Comparison of ENCODE assay signal across 8 cellular contexts in the genomic region with DNA sequence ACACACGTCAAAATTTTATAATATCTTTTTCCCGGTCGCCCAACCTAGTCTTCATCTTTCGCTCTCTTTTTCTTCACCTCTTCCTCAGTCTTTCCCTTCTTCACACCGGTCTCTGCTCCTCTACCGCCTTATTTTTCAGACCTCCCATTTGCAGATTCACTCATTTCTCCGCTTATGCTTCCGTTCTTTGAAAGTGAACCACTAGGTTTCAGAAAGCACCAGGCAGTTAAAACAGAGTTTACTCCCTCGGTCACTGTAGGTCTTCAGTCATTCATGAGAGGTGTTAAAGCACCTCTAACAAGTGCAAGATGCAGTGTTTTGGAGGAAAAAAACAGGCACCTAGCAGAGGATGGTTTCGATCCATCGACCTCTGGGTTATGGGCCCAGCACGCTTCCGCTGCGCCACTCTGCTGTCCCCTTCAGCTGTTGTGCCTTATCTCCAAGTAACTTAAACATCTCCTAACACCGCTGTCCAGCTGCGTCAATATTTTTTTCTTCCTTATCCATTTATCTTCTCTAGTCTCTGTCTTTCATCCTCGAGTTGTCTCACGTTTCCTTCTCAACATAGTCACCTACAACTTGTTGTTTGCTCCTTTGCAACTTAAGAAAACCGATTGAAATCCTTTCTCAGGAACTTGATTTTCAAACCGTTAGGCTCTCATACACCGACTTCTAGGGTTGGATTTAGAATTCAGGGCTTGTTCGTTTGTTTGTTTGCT.
DNase-seq lines count a peak whose midpoint lies in the region; ATAC-seq, FAIRE-seq and TF ChIP-seq lines count a peak whose summit lies in the region.

No MANE protein-coding gene starts in this region.

- H3F3A ChIP-seq in GM23248 (ENCODE audit: insufficient read depth) (peaks cover 27% of the 10 kb centered on the region), smooth muscle cell (ENCODE audit: low read depth) (peaks cover 9% of the 10 kb centered on the region)

- H3K9me2 ChIP-seq in GM23248 (ENCODE audit: insufficient read depth), result no peaks in the 10 kb centered on the region

- in situ Hi-C loops in GM23248 (cut with MboI), result no loop called here

- no peak for FAIRE-seq in frontal cortex (lab: Jason Lieb, UNC)

- peak; percentile 96 for ATAC-seq in SK-N-SH treated with all-trans-retinoic acid at 6 μM for 48 hours

- H3K4me3 ChIP-seq in GM23248, result peak overlapping the region; percentile 41
- H3K4me3 ChIP-seq in HUES48 (ENCODE audit: low read depth, low read length), result peak overlapping the region; percentile 70
- H3K4me3 ChIP-seq in smooth muscle cell, result peak overlapping the region; percentile 55

- no peak for TF ChIP-seq CTCF in smooth muscle cell (IDR thresholded peaks at IDR 0.05; ENCODE audit: borderline replicate concordance, insufficient read depth, poor library complexity, severe bottlenecking)

- H3K36me3 ChIP-seq in GM23248 (ENCODE audit: low read depth) (no peaks in the 10 kb centered on the region), HUES48 (ENCODE audit: control insufficient read depth, insufficient read depth, low read length) (no peaks in the 10 kb centered on the region), smooth muscle cell (ENCODE audit: low read depth) (no peaks in the 10 kb centered on the region)

- H3K27ac ChIP-seq in GM23248 (no peak overlapping the region), HUES48 (ENCODE audit: low read depth, low read length) (no peak overlapping the region), epithelial cell of prostate (peak overlapping the region; percentile 24), smooth muscle cell (ENCODE audit: low read depth) (no peak overlapping the region)

- H4K20me1 ChIP-seq in GM23248 (ENCODE audit: insufficient read depth), result no peaks in the 10 kb centered on the region
- H4K20me1 ChIP-seq in smooth muscle cell (ENCODE audit: low read depth), result no peaks in the 10 kb centered on the region

- no peak overlapping the region for H3K9ac ChIP-seq in GM23248
- no peak overlapping the region for H3K9ac ChIP-seq in HUES48 (ENCODE audit: low read depth, low read length)
- H3K9ac ChIP-seq in smooth muscle cell (ENCODE audit: low read depth), result no peak overlapping the region

- H2AFZ ChIP-seq in GM23248, result peak overlapping the region; percentile 41; the same call in 1 of the 2 replicates
- H2AFZ ChIP-seq in smooth muscle cell (ENCODE audit: low read depth), result peak overlapping the region; percentile 63

- no peaks in the 10 kb centered on the region for H3K4me1 ChIP-seq in GM23248 (ENCODE audit: insufficient read depth)
- H3K4me1 ChIP-seq in HUES48 (ENCODE audit: control insufficient read depth, insufficient read depth, low read length), result no peaks in the 10 kb centered on the region
- H3K4me1 ChIP-seq in smooth muscle cell (ENCODE audit: low read depth), result no peaks in the 10 kb centered on the region

- DNase-seq in activated T-cell treated with anti-CD3 and anti-CD28 coated beads for 24 hours (ENCODE audit: low read depth), result peak; percentile 48
- no peak for DNase-seq in activated T-cell treated with anti-CD3 and anti-CD28 coated beads for 4 hours
- peak; percentile 75 for DNase-seq in GM23248
- peak; percentile 68 for DNase-seq in epithelial cell of prostate (ENCODE audit: low read depth, low spot score)
- DNase-seq in smooth muscle cell (lab: John Stamatoyannopoulos, UW; ENCODE audit: unreplicated experiment), result no peak
- no peak for DNase-seq in frontal cortex (ENCODE audit: low spot score in 2 of 2)

- H3K9me3 ChIP-seq in GM23248 (ENCODE audit: low read depth) (no peaks in the 10 kb centered on the region), HUES48 (ENCODE audit: control insufficient read depth, insufficient read depth, low read length) (no peaks in the 10 kb centered on the region), smooth muscle cell (replicated peaks; ENCODE audit: low read depth) (no peaks in the 10 kb centered on the region)

- H3K27me3 ChIP-seq in GM23248 (replicated peaks; ENCODE audit: insufficient read depth) (no peaks in the 10 kb centered on the region), HUES48 (ENCODE audit: control insufficient read depth, insufficient read depth, low read length) (peaks cover 20% of the 10 kb centered on the region), smooth muscle cell (ENCODE audit: low read depth) (peaks cover 35% of the 10 kb centered on the region)

- peak overlapping the region; percentile 63 for H3K4me2 ChIP-seq in GM23248 (ENCODE audit: unreplicated experiment)
- peak overlapping the region; percentile 88 for H3K4me2 ChIP-seq in smooth muscle cell

- H3K79me2 ChIP-seq in GM23248 (ENCODE audit: insufficient read depth) (no peaks in the 10 kb centered on the region), smooth muscle cell (ENCODE audit: low read depth) (no peaks in the 10 kb centered on the region)

- 2% methylated on average over 22 of the region's 22 CpGs for WGBS in GM23248 (ENCODE audit: low coverage in 1 of 2, low lambda C conversion rate in 2 of 2, missing lambda C conversion rate in 2 of 2), 2 experiments
- WGBS in smooth muscle cell (ENCODE audit: low lambda C conversion rate), result 2% methylated on average over 22 of the region's 22 CpGs

TF ChIP-seq in SK-N-SH treated with all-trans-retinoic acid at 6 μM for 48 hours, 23 proteins besides CTCF, POLR2A, EP300 and RAD21:
- TF ChIP-seq BACH2 (CRISPR knock-in tag; IDR thresholded peaks at IDR 0.05; ENCODE audit: borderline replicate concordance) (no peak), TOX (CRISPR knock-in tag; IDR thresholded peaks at IDR 0.05; ENCODE audit: borderline replicate concordance) (no peak)

Comparison
In these comparisons a context has a peak if more than half of its experiments do, and no peak if none do; other contexts are left out.
1. DNase-seq: peak in activated T-cell treated with anti-CD3 and anti-CD28 coated beads for 24 hours (single experiment), GM23248 (single experiment) and epithelial cell of prostate (single experiment); none in activated T-cell treated with anti-CD3 and anti-CD28 coated beads for 4 hours (single experiment), smooth muscle cell (single experiment) and frontal cortex (0 of 2).
2. Peak in every context shown above with its lines, with median percentiles within 50 percentile points of each other: H3K4me3 ChIP-seq.